ENCODE assay signal across 7 cellular contexts in genomic region chrX:48631376-48632090, GRCh38. TPM values are rescaled to one million over a fixed set of nuclear protein-coding genes. Genes with fewer than 3 reads are reported as not detected.
DNase-seq lines count a peak whose midpoint lies in the region; ATAC-seq, FAIRE-seq and TF ChIP-seq lines count a peak whose summit lies in the region.

No MANE protein-coding gene starts in this region.

- ATAC-seq in HG03095 (IDR thresholded peaks at IDR 0.05; ENCODE audit: unreplicated experiment), result peak; percentile 87

- TF ChIP-seq RAD21 in liver (IDR thresholded peaks at IDR 0.05), result peak; percentile 76 to 81

- TF ChIP-seq CTCF in liver (IDR thresholded peaks at IDR 0.05; ENCODE audit: low read depth, low read length, missing input control), result peak; percentile 45

- DNase-seq in GM12891 (ENCODE audit: insufficient read length, low spot score), result peak; percentile 47
- DNase-seq in NCI-H524 (lab: John Stamatoyannopoulos, UW), result peak; percentile 96 to 97
- DNase-seq in activated CD4-positive, alpha-beta T cell treated with anti-CD3 and anti-CD28 coated beads, Interleukin-2, amount 50 U/mL, for 24 hours (ENCODE audit: low read depth in 1 of 2, low spot score in 1 of 2), result peak; percentile 17 to 39
- DNase-seq in dedifferentiated amniotic fluid mesenchymal stem cell (ENCODE audit: extremely low spot score), result peak; percentile 88
- DNase-seq in stimulated activated CD4-positive, alpha-beta T cell treated with anti-CD3 and anti-CD28 coated beads, TNF-alpha, amount 100 ng/mL, for 1 hour (ENCODE audit: low read depth in 3 of 3, low spot score in 1 of 3), result peak; percentile 2 to 27 (median 18)

- no peak overlapping the region for H3K27ac ChIP-seq in liver (ENCODE audit: low read depth in 1 of 2, low read length in 2 of 2)

- H3K27me3 ChIP-seq in liver (ENCODE audit: control insufficient read depth in 4 of 4, insufficient read depth in 4 of 4, low read length in 3 of 4), result no peaks in the 10 kb centered on the region

- WGBS in liver, result 27% methylated on average over 18 of the region's 18 CpGs

- no peaks in the 10 kb centered on the region for H3K4me1 ChIP-seq in liver (ENCODE audit: control insufficient read depth in 4 of 4, insufficient read depth in 4 of 4, low read length in 3 of 4)

- no peak overlapping the region for H3K4me3 ChIP-seq in liver (ENCODE audit: low read depth in 1 of 3, low read length in 3 of 3)

- no peak overlapping the region for H3K9ac ChIP-seq in liver (ENCODE audit: low read depth in 1 of 2, low read length in 2 of 2)

- FAIRE-seq in GM12891 (lab: Jason Lieb, UNC), result peak; percentile 92

- no peaks in the 10 kb centered on the region for H3K9me3 ChIP-seq in liver (ENCODE audit: control insufficient read depth in 4 of 4, low read length in 3 of 4)

- H3K36me3 ChIP-seq in liver (ENCODE audit: control insufficient read depth in 4 of 4, insufficient read depth in 3 of 4, low read depth in 1 of 4, low read length in 3 of 4), result no peaks in the 10 kb centered on the region

- no peak for TF ChIP-seq POLR2A in GM12891 (IDR thresholded peaks at IDR 0.05; ENCODE audit: low read depth, low read length)

TF ChIP-seq in GM12891, 5 proteins besides CTCF, POLR2A, EP300 and RAD21:
- TF ChIP-seq POLR2AphosphoS5 (IDR thresholded peaks at IDR 0.05; ENCODE audit: low read depth, low read length), result no peak
- 0 out of 2 replicates have a peak, but pooled peaks have one; percentile 35 for TF ChIP-seq POU2F2 (IDR thresholded peaks at IDR 0.05; ENCODE audit: low read depth, low read length)
- no peak for TF ChIP-seq PAX5 (IDR thresholded peaks at IDR 0.05; ENCODE audit: insufficient read depth, low read length, severe bottlenecking)
- TF ChIP-seq SPI1 (IDR thresholded peaks at IDR 0.05; ENCODE audit: low read depth, low read length), result no peak
- no peak for TF ChIP-seq TAF1 (IDR thresholded peaks at IDR 0.05; ENCODE audit: low read depth, low read length)
TF ChIP-seq in GM12891: peak in this region for 1.

TF ChIP-seq in liver, 16 proteins besides CTCF, POLR2A, EP300 and RAD21:
- TF ChIP-seq, protein P1, sequence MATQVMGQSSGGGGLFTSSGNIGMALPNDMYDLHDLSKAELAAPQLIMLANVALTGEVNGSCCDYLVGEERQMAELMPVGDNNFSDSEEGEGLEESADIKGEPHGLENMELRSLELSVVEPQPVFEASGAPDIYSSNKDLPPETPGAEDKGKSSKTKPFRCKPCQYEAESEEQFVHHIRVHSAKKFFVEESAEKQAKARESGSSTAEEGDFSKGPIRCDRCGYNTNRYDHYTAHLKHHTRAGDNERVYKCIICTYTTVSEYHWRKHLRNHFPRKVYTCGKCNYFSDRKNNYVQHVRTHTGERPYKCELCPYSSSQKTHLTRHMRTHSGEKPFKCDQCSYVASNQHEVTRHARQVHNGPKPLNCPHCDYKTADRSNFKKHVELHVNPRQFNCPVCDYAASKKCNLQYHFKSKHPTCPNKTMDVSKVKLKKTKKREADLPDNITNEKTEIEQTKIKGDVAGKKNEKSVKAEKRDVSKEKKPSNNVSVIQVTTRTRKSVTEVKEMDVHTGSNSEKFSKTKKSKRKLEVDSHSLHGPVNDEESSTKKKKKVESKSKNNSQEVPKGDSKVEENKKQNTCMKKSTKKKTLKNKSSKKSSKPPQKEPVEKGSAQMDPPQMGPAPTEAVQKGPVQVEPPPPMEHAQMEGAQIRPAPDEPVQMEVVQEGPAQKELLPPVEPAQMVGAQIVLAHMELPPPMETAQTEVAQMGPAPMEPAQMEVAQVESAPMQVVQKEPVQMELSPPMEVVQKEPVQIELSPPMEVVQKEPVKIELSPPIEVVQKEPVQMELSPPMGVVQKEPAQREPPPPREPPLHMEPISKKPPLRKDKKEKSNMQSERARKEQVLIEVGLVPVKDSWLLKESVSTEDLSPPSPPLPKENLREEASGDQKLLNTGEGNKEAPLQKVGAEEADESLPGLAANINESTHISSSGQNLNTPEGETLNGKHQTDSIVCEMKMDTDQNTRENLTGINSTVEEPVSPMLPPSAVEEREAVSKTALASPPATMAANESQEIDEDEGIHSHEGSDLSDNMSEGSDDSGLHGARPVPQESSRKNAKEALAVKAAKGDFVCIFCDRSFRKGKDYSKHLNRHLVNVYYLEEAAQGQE (IDR thresholded peaks at IDR 0.05), result no peak
- TF ChIP-seq SP1 (IDR thresholded peaks at IDR 0.05) (peak; percentile 32), ATF3 (IDR thresholded peaks at IDR 0.05) (no peak), HNF4A (conservative IDR thresholded peaks at IDR 0.05) (no peak)

RNA-seq across cellular contexts. Expression of gene WDR13, which starts 34.2 kb away (rescaled TPM):
- polyA plus RNA-seq in GM12891 (2012; ENCODE audit: low read depth, missing spikeins), result 55.1 TPM
- 10 to 100 TPM; 25.4 to 39.8 TPM for total RNA-seq in liver
- polyA plus RNA-seq in liver, result 10 to 100 TPM; 37.2 to 73.7 TPM

RNA-seq across cellular contexts. Expression of gene WAS, which starts 52.1 kb away (rescaled TPM):
- 60.7 TPM for polyA plus RNA-seq in GM12891 (2012; ENCODE audit: low read depth, missing spikeins)
- total RNA-seq in liver, result 1 to 10 TPM; 5.1 to 5.6 TPM
- polyA plus RNA-seq in liver, result 1 to 10 TPM; 1.0 to 3.1 TPM

RNA-seq across cellular contexts. Expression of gene RBM3, which starts 57.2 kb away (rescaled TPM):
- polyA plus RNA-seq in GM12891 (2012; ENCODE audit: low read depth, missing spikeins), result 247 TPM
- 10 to 100 TPM; 81.0 to 87.3 TPM for total RNA-seq in liver
- 10 to 100 TPM; 28.6 to 43.2 TPM for polyA plus RNA-seq in liver

Comparison
In these comparisons a context has a peak if more than half of its experiments do, and no peak if none do; other contexts are left out.
1. DNase-seq: peak in every context shown above with its lines; median percentile 96 in NCI-H524; 88 in dedifferentiated amniotic fluid mesenchymal stem cell; 47 in GM12891; 28 in activated CD4-positive, alpha-beta T cell treated with anti-CD3 and anti-CD28 coated beads, Interleukin-2, amount 50 U/mL, for 24 hours; 18 in stimulated activated CD4-positive, alpha-beta T cell treated with anti-CD3 and anti-CD28 coated beads, TNF-alpha, amount 100 ng/mL, for 1 hour.